Comparison of ENCODE assay signal across 12 cellular contexts in the genomic region with DNA sequence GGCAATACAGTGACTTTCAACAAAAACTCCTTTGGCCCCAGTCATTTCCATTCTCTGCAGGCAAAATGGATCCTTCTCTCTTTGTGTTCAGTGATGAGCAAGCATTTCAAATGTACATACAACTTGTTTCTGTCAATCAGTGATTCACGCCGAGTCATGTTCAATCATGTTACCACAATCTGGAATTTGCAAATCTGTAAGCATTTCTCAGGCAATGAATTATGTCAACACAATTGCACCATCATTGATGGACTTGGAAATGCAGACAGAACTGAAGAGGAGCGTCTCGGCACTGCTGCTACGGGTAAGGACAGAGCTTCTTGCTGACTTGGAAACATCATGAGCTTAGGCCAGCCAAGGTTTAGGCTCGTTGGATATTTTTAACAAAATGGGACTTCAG.
A peak's percentile ranks its signal among the peaks of the same experiment; 100 is the strongest.
DNase-seq lines count a peak whose midpoint lies in the region; TF ChIP-seq lines count a peak whose summit lies in the region.
"Had no signal": no experiment of that assay in that cellular context is flagged by ENCODE, and none has a peak within 500 bp of the region (broad histone marks: within the 10 kb centered on the region; RNA-seq: fewer than 3 reads in every experiment).

No MANE protein-coding gene starts in this region.

- peaks cover 7% of the 10 kb centered on the region for H3K9me3 Mint-ChIP-seq in chondrocyte (ENCODE audit: low read depth)
- H3K9me3 Mint-ChIP-seq in activated CD4-positive, alpha-beta memory T cell treated with anti-CD3 and anti-CD28 coated beads for 36 hours = no peaks in the 10 kb centered on the region
- H3K9me3 Mint-ChIP-seq: stimulated activated naive CD8-positive, alpha-beta T cell treated with anti-CD3 and anti-CD28 coated beads, Interleukin-15, Interleukin-2, amounts not matched to agents 100 ng/mL and 50 ng/mL, for 24 hours had no signal

- H3K4me3 Mint-ChIP-seq in chondrocyte (ENCODE audit: unreplicated experiment) = no peak overlapping the region
- no peak overlapping the region for H3K4me3 Mint-ChIP-seq in activated CD4-positive, alpha-beta memory T cell treated with anti-CD3 and anti-CD28 coated beads for 36 hours
- H3K4me3 Mint-ChIP-seq: activated CD8-positive, alpha-beta memory T cell treated with anti-CD3 and anti-CD28 coated beads, Interleukin-2, amount 10 ng/mL, durations not matched to agents 7 days and 5 days; stimulated activated naive CD8-positive, alpha-beta T cell treated with anti-CD3 and anti-CD28 coated beads, Interleukin-15, Interleukin-2, amounts not matched to agents 100 ng/mL and 50 ng/mL, for 24 hours had no signal

- H3K4me1 Mint-ChIP-seq in chondrocyte (ENCODE audit: low read depth) = peaks cover 35% of the 10 kb centered on the region
- no peaks in the 10 kb centered on the region for H3K4me1 Mint-ChIP-seq in activated CD4-positive, alpha-beta memory T cell treated with anti-CD3 and anti-CD28 coated beads for 36 hours (ENCODE audit: low read depth)
- H3K4me1 Mint-ChIP-seq: activated CD8-positive, alpha-beta memory T cell treated with anti-CD3 and anti-CD28 coated beads, Interleukin-2, amount 10 ng/mL, durations not matched to agents 7 days and 5 days had no signal

- intact Hi-C loops in thyroid gland (cut with DNase I) = no loop called here
- intact Hi-C loops in activated CD4-positive, alpha-beta memory T cell treated with anti-CD3 and anti-CD28 coated beads for 36 hours (cut with micrococcal nuclease) = no loop called here

- CTCF ChIA-PET in activated CD4-positive, alpha-beta memory T cell treated with anti-CD3 and anti-CD28 coated beads for 36 hours (lab: Charles Lee) = interaction anchor here (2.1 kb wide), 1 partner anchor 12 kb away, joined by 8 read pairs; no protein-coding TSS in a partner anchor

- no peaks in the 10 kb centered on the region for H3K27me3 ChIP-seq in thyroid gland
- H3K27me3 ChIP-seq: cardiac muscle cell had no signal

- H3K27ac Mint-ChIP-seq in chondrocyte (ENCODE audit: unreplicated experiment) = peak overlapping the region; percentile 74
- H3K27ac Mint-ChIP-seq in activated CD4-positive, alpha-beta memory T cell treated with anti-CD3 and anti-CD28 coated beads for 36 hours = no peak overlapping the region
- H3K27ac Mint-ChIP-seq: activated CD8-positive, alpha-beta memory T cell treated with anti-CD3 and anti-CD28 coated beads, Interleukin-2, amount 10 ng/mL, durations not matched to agents 7 days and 5 days; stimulated activated naive CD8-positive, alpha-beta T cell treated with anti-CD3 and anti-CD28 coated beads, Interleukin-15, Interleukin-2, amounts not matched to agents 100 ng/mL and 50 ng/mL, for 24 hours had no signal

- peaks cover 3% of the 10 kb centered on the region for H3K36me3 Mint-ChIP-seq in chondrocyte (ENCODE audit: low read depth)
- no peaks in the 10 kb centered on the region for H3K36me3 Mint-ChIP-seq in activated CD4-positive, alpha-beta memory T cell treated with anti-CD3 and anti-CD28 coated beads for 36 hours
- H3K36me3 Mint-ChIP-seq: activated CD8-positive, alpha-beta memory T cell treated with anti-CD3 and anti-CD28 coated beads, Interleukin-2, amount 10 ng/mL, durations not matched to agents 7 days and 5 days had no signal

- no peak overlapping the region for H3K4me3 ChIP-seq in thyroid gland (replicated peaks in 1 of 3)
- H3K4me3 ChIP-seq: cardiac muscle cell had no signal

- no peak for TF ChIP-seq POLR2A in thyroid gland (IDR thresholded peaks at IDR 0.05)

- no peaks in the 10 kb centered on the region for H3K36me3 ChIP-seq in thyroid gland
- H3K36me3 ChIP-seq: cardiac muscle cell had no signal

- 85 to 87% methylated on average over 6 of the region's 6 CpGs for WGBS in thyroid gland, 2 donors

- DNase-seq in EH (ENCODE audit: low read depth) = peak; percentile 61
- DNase-seq in NCI-H69 (lab: John Stamatoyannopoulos, UW) = peak; percentile 29
- no peak for DNase-seq in chondrocyte (ENCODE audit: low spot score)
- peak; percentile 77 for DNase-seq in non-pigmented ciliary epithelial cell (ENCODE audit: low read depth)
- no peak for DNase-seq in NCI-H524 treated with DMSO at 0.1 percent for 48 hours (lab: John Stamatoyannopoulos, UW)
- no peak for DNase-seq in activated CD8-positive, alpha-beta memory T cell treated with anti-CD3 and anti-CD28 coated beads for 24 hours
- DNase-seq in thyroid gland = no peak
- DNase-seq in activated CD4-positive, alpha-beta memory T cell treated with anti-CD3 and anti-CD28 coated beads for 36 hours = no peak
- DNase-seq: activated CD8-positive, alpha-beta memory T cell treated with anti-CD3 and anti-CD28 coated beads, Interleukin-2, amount 10 ng/mL, durations not matched to agents 7 days and 5 days; NCI-H2107 had no signal

- H3K27ac ChIP-seq in thyroid gland = no peak overlapping the region
- H3K27ac ChIP-seq: cardiac muscle cell had no signal

- H3K9me3 ChIP-seq in thyroid gland = no peaks in the 10 kb centered on the region

- no peaks in the 10 kb centered on the region for H3K27me3 Mint-ChIP-seq in chondrocyte (ENCODE audit: low read depth)
- H3K27me3 Mint-ChIP-seq in activated CD4-positive, alpha-beta memory T cell treated with anti-CD3 and anti-CD28 coated beads for 36 hours = peaks cover 3% of the 10 kb centered on the region
- H3K27me3 Mint-ChIP-seq: stimulated activated naive CD8-positive, alpha-beta T cell treated with anti-CD3 and anti-CD28 coated beads, Interleukin-15, Interleukin-2, amounts not matched to agents 100 ng/mL and 50 ng/mL, for 24 hours had no signal

- POLR2A ChIA-PET in activated CD4-positive, alpha-beta memory T cell treated with anti-CD3 and anti-CD28 coated beads for 36 hours (lab: Charles Lee) = no interaction called here

- H3K4me1 ChIP-seq in thyroid gland = no peaks in the 10 kb centered on the region

- TF ChIP-seq CTCF in chondrocyte (IDR thresholded peaks at IDR 0.05) = no peak
- TF ChIP-seq CTCF in thyroid gland (IDR thresholded peaks at IDR 0.05) = no peak

Comparison
In these comparisons a context has a peak if more than half of its experiments do, and no peak if none do; other contexts are left out.
1. DNase-seq: peak in EH (single experiment), NCI-H69 (single experiment) and non-pigmented ciliary epithelial cell (single experiment); none in chondrocyte (single experiment), NCI-H524 treated with DMSO at 0.1 percent for 48 hours (single experiment), activated CD8-positive, alpha-beta memory T cell treated with anti-CD3 and anti-CD28 coated beads for 24 hours (single experiment), thyroid gland (0 of 2) and activated CD4-positive, alpha-beta memory T cell treated with anti-CD3 and anti-CD28 coated beads for 36 hours (single experiment).